ENCODE assay signal across 24 cellular contexts in genomic region chr5:127311349-127311748, GRCh38. TPM values are rescaled to one million over a fixed set of nuclear protein-coding genes. Genes with fewer than 3 reads are reported as not detected.
A peak's percentile ranks its signal among the peaks of the same experiment; 100 is the strongest.
DNase-seq lines count a peak whose midpoint lies in the region; ATAC-seq and TF ChIP-seq lines count a peak whose summit lies in the region.
"Had no signal": no experiment of that assay in that cellular context is flagged by ENCODE, and none has a peak within 500 bp of the region (broad histone marks: within the 10 kb centered on the region; RNA-seq: fewer than 3 reads in every experiment).

No MANE protein-coding gene starts in this region.

- H3K9me3 ChIP-seq in psoas muscle, result no peaks in the 10 kb centered on the region
- H3K9me3 ChIP-seq: body of pancreas, esophagus muscularis mucosa had no signal

- no peaks in the 10 kb centered on the region for H3K27me3 ChIP-seq in psoas muscle (ENCODE audit: insufficient read depth in 3 of 3, low read length in 2 of 3)
- H3K27me3 ChIP-seq: body of pancreas, esophagus muscularis mucosa had no signal

- no peaks in the 10 kb centered on the region for H3K27me3 Mint-ChIP-seq in chondrocyte (ENCODE audit: low read depth)

- peak in 2 of 3 experiments; percentile 40 to 87 for DNase-seq in NCI-H1417 (lab: John Stamatoyannopoulos, UW)
- peak; percentile 82 for DNase-seq in NCI-H748 (lab: John Stamatoyannopoulos, UW; ENCODE audit: unreplicated experiment)
- DNase-seq in chondrocyte (ENCODE audit: low spot score), result no peak
- DNase-seq in psoas muscle, result no peak
- DNase-seq in hepatic stellate cell (ENCODE audit: low spot score), result no peak
- DNase-seq in effector CD4-positive, alpha-beta T cell, result no peak
- DNase-seq: activated CD4-positive, alpha-beta T cell treated with anti-CD3 and anti-CD28 coated beads for 1 hour; activated CD8-positive, alpha-beta T cell treated with anti-CD3 and anti-CD28 coated beads, Interleukin-2, amount 10 ng/mL, durations not matched to agents 7 days and 5 days; activated effector memory CD4-positive, alpha-beta T cell treated with anti-CD3 and anti-CD28 coated beads, Interleukin-2, amount 50 U/mL, for 16 hours; activated T-cell treated with anti-CD3 and anti-CD28 coated beads for 4 hours; body of pancreas; CD4-positive, CD25-positive, alpha-beta regulatory T cell; foreskin melanocyte; GM23248; NCI-H1436 treated with DMSO at 0.1 percent for 48 hours; NK-92 treated with Interleukin-12 subunit alpha and Interleukin-12 subunit beta, amount 100 ng/mL, for 24 hours; SIG-M5; stimulated activated naive CD8-positive, alpha-beta T cell treated with anti-CD3 and anti-CD28 coated beads, Interleukin-15, amount 100 ng/mL, for 72 hours; T-helper 1 cell; trophoblast cell had no signal

- 36 to 55% (median 36%) methylated on average over 2 of the region's 2 CpGs for WGBS in psoas muscle, 3 donors

- ATAC-seq in psoas muscle (no peak), SK-N-SH treated with all-trans-retinoic acid at 6 μM for 48 hours (no peak)
- ATAC-seq: activated CD8-positive, alpha-beta T cell treated with anti-CD3 and anti-CD28 coated beads, Interleukin-2, amount 10 ng/mL, durations not matched to agents 7 days and 5 days; body of pancreas; sciatic nerve; stimulated activated naive CD8-positive, alpha-beta T cell treated with anti-CD3 and anti-CD28 coated beads, Interleukin-15, amount 100 ng/mL, for 72 hours had no signal

- H3K36me3 Mint-ChIP-seq in chondrocyte (ENCODE audit: low read depth), result no peaks in the 10 kb centered on the region
- H3K36me3 Mint-ChIP-seq: CD4-positive, CD25-positive, alpha-beta regulatory T cell had no signal

- no peak overlapping the region for H3K4me3 ChIP-seq in psoas muscle
- H3K4me3 ChIP-seq: body of pancreas, esophagus muscularis mucosa, GM23248, hepatocyte had no signal

- H3K4me1 Mint-ChIP-seq in chondrocyte (ENCODE audit: low read depth), result peaks cover 35% of the 10 kb centered on the region
- H3K4me1 Mint-ChIP-seq: stimulated activated naive CD8-positive, alpha-beta T cell treated with anti-CD3 and anti-CD28 coated beads, Interleukin-15, amount 100 ng/mL, for 72 hours had no signal

- TF ChIP-seq CTCF in chondrocyte (IDR thresholded peaks at IDR 0.05) (no peak), psoas muscle (IDR thresholded peaks at IDR 0.05) (no peak)

- no peaks in the 10 kb centered on the region for H3K36me3 ChIP-seq in psoas muscle (ENCODE audit: insufficient read depth in 1 of 2, low read depth in 1 of 2)
- H3K36me3 ChIP-seq: esophagus muscularis mucosa had no signal

- H3K9me3 Mint-ChIP-seq in chondrocyte (ENCODE audit: low read depth), result peaks cover 3% of the 10 kb centered on the region
- H3K9me3 Mint-ChIP-seq: CD4-positive, CD25-positive, alpha-beta regulatory T cell; stimulated activated naive CD8-positive, alpha-beta T cell treated with anti-CD3 and anti-CD28 coated beads, Interleukin-15, amount 100 ng/mL, for 72 hours had no signal

- peak overlapping the region; percentile 16 for H3K27ac ChIP-seq in psoas muscle
- H3K27ac ChIP-seq: body of pancreas, esophagus muscularis mucosa, GM23248, hepatocyte had no signal

- intact Hi-C loops in psoas muscle (cut with DNase I), result loop anchor here (5.0 to 10.0 kb wide), 2 partner anchors 477 to 654 kb away; no protein-coding TSS in a partner anchor

- H3K4me3 Mint-ChIP-seq in chondrocyte (ENCODE audit: unreplicated experiment), result no peak overlapping the region
- H3K4me3 Mint-ChIP-seq: activated CD8-positive, alpha-beta T cell treated with anti-CD3 and anti-CD28 coated beads, Interleukin-2, amount 10 ng/mL, durations not matched to agents 7 days and 5 days; CD4-positive, CD25-positive, alpha-beta regulatory T cell; stimulated activated naive CD8-positive, alpha-beta T cell treated with anti-CD3 and anti-CD28 coated beads, Interleukin-15, amount 100 ng/mL, for 72 hours had no signal

- H3K4me1 ChIP-seq in psoas muscle, result peaks cover 8% of the 10 kb centered on the region
- H3K4me1 ChIP-seq: body of pancreas had no signal

- H3K27ac Mint-ChIP-seq in chondrocyte (ENCODE audit: unreplicated experiment), result peak overlapping the region; percentile 60
- H3K27ac Mint-ChIP-seq: activated CD8-positive, alpha-beta T cell treated with anti-CD3 and anti-CD28 coated beads, Interleukin-2, amount 10 ng/mL, durations not matched to agents 7 days and 5 days; CD4-positive, CD25-positive, alpha-beta regulatory T cell; stimulated activated naive CD8-positive, alpha-beta T cell treated with anti-CD3 and anti-CD28 coated beads, Interleukin-15, amount 100 ng/mL, for 72 hours had no signal

TF ChIP-seq in SK-N-SH treated with all-trans-retinoic acid at 6 μM for 48 hours, 23 proteins besides CTCF, POLR2A, EP300 and RAD21:
- TF ChIP-seq TSHZ2 (CRISPR knock-in tag; IDR thresholded peaks at IDR 0.05) (no peak), ARNTL (CRISPR knock-in tag; IDR thresholded peaks at IDR 0.05; ENCODE audit: borderline replicate concordance, low read depth) (no peak), TOX (CRISPR knock-in tag; IDR thresholded peaks at IDR 0.05; ENCODE audit: borderline replicate concordance) (no peak), PATZ1 (CRISPR knock-in tag; IDR thresholded peaks at IDR 0.05; ENCODE audit: borderline replicate concordance) (no peak), TCF4 (CRISPR knock-in tag; IDR thresholded peaks at IDR 0.05; ENCODE audit: borderline replicate concordance) (no peak), ZFP30 (CRISPR knock-in tag; IDR thresholded peaks at IDR 0.05) (no peak), BACH2 (CRISPR knock-in tag; IDR thresholded peaks at IDR 0.05; ENCODE audit: borderline replicate concordance) (no peak), ZFP3 (CRISPR knock-in tag; IDR thresholded peaks at IDR 0.05) (no peak), POU6F1 (CRISPR knock-in tag; IDR thresholded peaks at IDR 0.05; ENCODE audit: borderline replicate concordance, low read depth) (no peak), ESRRG (CRISPR knock-in tag; IDR thresholded peaks at IDR 0.05) (no peak), ZNF8 (CRISPR knock-in tag; IDR thresholded peaks at IDR 0.05) (no peak), RARB (CRISPR knock-in tag; IDR thresholded peaks at IDR 0.05) (no peak), ZC3H10 (CRISPR knock-in tag; IDR thresholded peaks at IDR 0.05) (no peak), ZNF565 (CRISPR knock-in tag; conservative IDR thresholded peaks at IDR 0.05; ENCODE audit: low read depth) (no peak), PPARA (CRISPR knock-in tag; IDR thresholded peaks at IDR 0.05; ENCODE audit: borderline replicate concordance) (no peak), GLIS3 (CRISPR knock-in tag; IDR thresholded peaks at IDR 0.05) (no peak)

RNA-seq across cellular contexts. Expression of gene MEGF10, which starts 20.8 kb away (rescaled TPM):
- total RNA-seq in chondrocyte (6.6 to 10.8 TPM (median 7.8 TPM) in 3 replicates), psoas muscle (10 to 100 TPM in 2 of 4 donors, 1 to 10 TPM in 2; 1.6 to 23.6 (median 7.9) TPM)
- polyA plus RNA-seq in psoas muscle, result 1 to 10 TPM in 2 of 3 donors, under 1 TPM in 1; 0.68 to 2.2 (median 1.2) TPM
- total RNA-seq: activated CD8-positive, alpha-beta T cell treated with anti-CD3 and anti-CD28 coated beads, Interleukin-2, amount 10 ng/mL, durations not matched to agents 7 days and 5 days; CD4-positive, CD25-positive, alpha-beta regulatory T cell; GM23248 had no signal
- polyA plus RNA-seq: GM23248 had no signal

Comparison
In these comparisons a context has a peak if more than half of its experiments do, and no peak if none do; other contexts are left out.
1. DNase-seq: peak in NCI-H1417 (2 of 3) and NCI-H748 (single experiment); none in chondrocyte (single experiment), psoas muscle (0 of 2), hepatic stellate cell (single experiment) and effector CD4-positive, alpha-beta T cell (single experiment).